ENCODE assay signal across 9 cellular contexts in genomic region chr2:235577404-235578330, GRCh38.
DNase-seq lines count a peak whose midpoint lies in the region; ATAC-seq and TF ChIP-seq lines count a peak whose summit lies in the region.
"Had no signal": no experiment of that assay in that cellular context is flagged by ENCODE, and none has a peak within 500 bp of the region (broad histone marks: within the 10 kb centered on the region; RNA-seq: fewer than 3 reads in every experiment).

No MANE protein-coding gene starts in this region.

- H4K20me1 ChIP-seq in smooth muscle cell (ENCODE audit: low read depth), result peaks cover 99% of the 10 kb centered on the region

- H3K9me3 ChIP-seq in right lobe of liver (no peaks in the 10 kb centered on the region), smooth muscle cell (replicated peaks; ENCODE audit: low read depth) (no peaks in the 10 kb centered on the region)

- no peaks in the 10 kb centered on the region for H3K27me3 ChIP-seq in dorsolateral prefrontal cortex
- H3K27me3 ChIP-seq in right lobe of liver, result no peaks in the 10 kb centered on the region
- H3K27me3 ChIP-seq in smooth muscle cell (ENCODE audit: low read depth), result no peaks in the 10 kb centered on the region

- 43% methylated on average over 14 of the region's 28 CpGs for WGBS in right lobe of liver (ENCODE audit: insufficient coverage, low coverage, low lambda C conversion rate, missing lambda C conversion rate)
- WGBS in smooth muscle cell (ENCODE audit: low lambda C conversion rate), result 51% methylated on average over 28 of the region's 28 CpGs

- H3K4me3 ChIP-seq in dorsolateral prefrontal cortex (peak overlapping the region in 56 of 59 donors; percentile 1 to 62 (median 38)), right lobe of liver (no peak overlapping the region), smooth muscle cell (no peak overlapping the region)

- H3K79me2 ChIP-seq in smooth muscle cell (ENCODE audit: low read depth), result peaks cover 36% of the 10 kb centered on the region

- H3F3A ChIP-seq in smooth muscle cell (ENCODE audit: low read depth), result no peaks in the 10 kb centered on the region

- TF ChIP-seq POLR2A in right lobe of liver (IDR thresholded peaks at IDR 0.05), result no peak

- DNase-seq in NCI-H2107 treated with DMSO at 0.1 percent for 48 hours (lab: John Stamatoyannopoulos, UW; ENCODE audit: unreplicated experiment) (peak; percentile 89), dorsolateral prefrontal cortex (peak; percentile 12 to 85 (median 76)), right lobe of liver (peak in 2 of 3 donors; percentile 50 to 57), smooth muscle cell (lab: John Stamatoyannopoulos, UW; ENCODE audit: unreplicated experiment) (no peak), HT-29 (ENCODE audit: low spot score) (no peak), UCSD-AML1 (lab: John Stamatoyannopoulos, UW; ENCODE audit: unreplicated experiment) (no peak), SIG-M5 treated with dmso at 0.1 percent for 504 hours (lab: John Stamatoyannopoulos, UW; ENCODE audit: unreplicated experiment) (no peak)
- no peak for DNase-seq in activated CD4-positive, CD25-positive, alpha-beta regulatory T cell (lab: John Stamatoyannopoulos, UW)
- DNase-seq: activated naive CD8-positive, alpha-beta T cell treated with anti-CD3 and anti-CD28 coated beads, Interleukin-2, amount 50 U/mL, for 24 hours had no signal

- no peak overlapping the region for H2AFZ ChIP-seq in smooth muscle cell (ENCODE audit: low read depth)

- TF ChIP-seq CTCF in dorsolateral prefrontal cortex (IDR thresholded peaks at IDR 0.05 in 54 of 56, conservative IDR thresholded peaks at IDR 0.05 in 2 of 56; ENCODE audit: low read depth in 1 of 56, partially characterized antibody in 56 of 56) (peak in 7 of 56 donors; percentile 8 to 31 (median 11)), right lobe of liver (IDR thresholded peaks at IDR 0.05) (no peak), smooth muscle cell (IDR thresholded peaks at IDR 0.05; ENCODE audit: borderline replicate concordance, insufficient read depth, poor library complexity, severe bottlenecking) (no peak)

- H3K4me2 ChIP-seq in smooth muscle cell, result peak overlapping the region; percentile 73

- H3K27ac ChIP-seq in dorsolateral prefrontal cortex (peak overlapping the region; percentile 23 to 99 (median 95)), right lobe of liver (peak overlapping the region in 1 of 3 donors; percentile 37), smooth muscle cell (ENCODE audit: low read depth) (no peak overlapping the region)

- H3K9ac ChIP-seq in smooth muscle cell (ENCODE audit: low read depth), result no peak overlapping the region

- no peaks in the 10 kb centered on the region for H3K36me3 ChIP-seq in right lobe of liver
- H3K36me3 ChIP-seq in smooth muscle cell (ENCODE audit: low read depth), result no peaks in the 10 kb centered on the region

- peaks cover 0 to 4% (median 0%) of the 10 kb centered on the region in 4 donors for H3K4me1 ChIP-seq in right lobe of liver
- H3K4me1 ChIP-seq in smooth muscle cell (ENCODE audit: low read depth), result peaks cover 22% of the 10 kb centered on the region

- intact Hi-C loops in dorsolateral prefrontal cortex (cut with DNase I), result loop anchor here in 1 of 2 donors (5.0 to 10.0 kb wide), 2 partner anchors 80 to 193 kb away; no protein-coding TSS in a partner anchor
- intact Hi-C loops in right lobe of liver (cut with DNase I), result no loop called here

- ATAC-seq in right lobe of liver, result peak; percentile 70 to 85 (median 82)
- ATAC-seq: activated naive CD8-positive, alpha-beta T cell treated with anti-CD3 and anti-CD28 coated beads, Interleukin-2, amount 50 U/mL, for 24 hours had no signal

Comparison
In these comparisons a context has a peak if more than half of its experiments do, and no peak if none do; other contexts are left out.
1. DNase-seq: peak in NCI-H2107 treated with DMSO at 0.1 percent for 48 hours (single experiment), dorsolateral prefrontal cortex (10 of 10) and right lobe of liver (2 of 3); none in smooth muscle cell (single experiment), HT-29 (single experiment), activated CD4-positive, CD25-positive, alpha-beta regulatory T cell (0 of 4), UCSD-AML1 (single experiment) and SIG-M5 treated with dmso at 0.1 percent for 504 hours (single experiment).
2. H3K4me3 ChIP-seq: peak in dorsolateral prefrontal cortex (56 of 59); none in right lobe of liver (0 of 3) and smooth muscle cell (single experiment).